36 cellular contexts compared by ENCODE assay signal in the genomic region with DNA sequence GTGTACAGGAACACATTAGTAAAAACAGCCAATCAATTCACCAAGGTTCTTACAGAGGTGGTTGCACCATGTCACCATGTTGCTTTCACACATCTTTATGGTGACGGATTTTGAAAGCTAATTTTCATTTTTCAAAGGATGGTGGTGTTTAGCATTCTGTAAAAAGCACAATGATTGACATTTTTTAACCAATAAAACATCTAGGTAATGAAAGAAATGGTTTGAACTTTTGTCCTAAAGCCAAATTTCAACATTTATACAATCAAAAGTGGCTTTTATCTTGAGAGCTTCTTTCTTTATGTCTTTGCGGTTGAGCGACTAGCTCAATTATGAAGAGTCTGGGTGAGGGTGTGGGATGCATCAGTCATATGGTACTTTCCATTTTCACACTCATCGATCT.
"Had no signal": no experiment of that assay in that cellular context is flagged by ENCODE, and none has a peak within 500 bp of the region (broad histone marks: within the 10 kb centered on the region; RNA-seq: fewer than 3 reads in every experiment).

No MANE protein-coding gene starts in this region.

- H3K27ac ChIP-seq: KMS-11 had no signal

- H3K9me3 ChIP-seq: MG63 had no signal

- DNase-seq: Karpas-422, Kasumi-1, MG63, MM.1S, MV-4-11, NCI-H1048, NCI-H1092, NCI-H1092 treated with DMSO at 0.1 percent for 48 hours, NCI-H1105, NCI-H1105 treated with DMSO at 0.1 percent for 48 hours, NCI-H1417, NCI-H1417 treated with DMSO at 0.1 percent for 48 hours, NCI-H1436, NCI-H1436 treated with DMSO at 0.1 percent for 48 hours, NCI-H146, NCI-H1694, NCI-H1694 treated with DMSO at 0.1 percent for 48 hours, NCI-H187, NCI-H187 treated with DMSO at 0.1 percent for 48 hours, NCI-H1930, NCI-H2029, NCI-H2029 treated with DMSO at 0.1 percent for 48 hours, NCI-H2081, NCI-H2081 treated with DMSO at 0.1 percent for 48 hours, NCI-H2107, NCI-H2171, NCI-H2171 treated with DMSO at 0.1 percent for 48 hours, NCI-H2227 treated with DMSO at 0.1 percent for 48 hours, NCI-H226, NCI-H345, NCI-H446, NCI-H446 treated with DMSO at 0.1 percent for 48 hours, NCI-H510A, NCI-H510A treated with DMSO at 0.1 percent for 48 hours, NCI-H524 had no signal

- H3K4me2 ChIP-seq: KMS-11 had no signal

- H3K27me3 ChIP-seq: MG63 had no signal

- H3K9ac ChIP-seq: KMS-11 had no signal

- H3K36me3 ChIP-seq: MG63 had no signal

- H3K4me3 ChIP-seq: MG63 had no signal
